In genomic region chr17:73005360-73005759, GRCh38 we compare ENCODE assay signal across 24 cellular contexts.
"Had no signal": no experiment of that assay in that cellular context is flagged by ENCODE, and none has a peak within 500 bp of the region (broad histone marks: within the 10 kb centered on the region; RNA-seq: fewer than 3 reads in every experiment).

No MANE protein-coding gene starts in this region.

- H3K36me3 ChIP-seq: MG63 had no signal

- FAIRE-seq: RCC 7860 had no signal

- H3K9me2 ChIP-seq: SK-N-SH had no signal

- H3K27me3 ChIP-seq: MG63 had no signal

- H3K4me2 ChIP-seq: KMS-11, SK-N-SH had no signal

- H3K4me3 ChIP-seq: MG63 had no signal

- DNase-seq: IMR-90, MG63, NCI-H1092, NCI-H1105 treated with DMSO at 0.1 percent for 48 hours, NCI-H1417 treated with DMSO at 0.1 percent for 48 hours, NCI-H146, NCI-H1694 treated with DMSO at 0.1 percent for 48 hours, NCI-H1930, NCI-H2081, NCI-H2107, NCI-H2171, NCI-H226, NCI-H446, NCI-H510A, NCI-H524 treated with DMSO at 0.1 percent for 48 hours, NCI-H69, NCI-H774, RPMI8226, SHP77, SK-N-SH, SW 1271 had no signal

- H3K27ac ChIP-seq: HL-60, KMS-11 had no signal

- H3K9ac ChIP-seq: KMS-11, SK-N-SH had no signal

- H3K9me3 ChIP-seq: MG63, SK-N-SH had no signal
